Comparison of ENCODE assay signal across 9 cellular contexts in genomic region chr5:69265931-69266330, GRCh38. TPM values are rescaled to one million over a fixed set of nuclear protein-coding genes. Genes with fewer than 3 reads are reported as not detected.
A peak's percentile ranks its signal among the peaks of the same experiment; 100 is the strongest.
DNase-seq lines count a peak whose midpoint lies in the region; ATAC-seq and TF ChIP-seq lines count a peak whose summit lies in the region.
"Had no signal": no experiment of that assay in that cellular context is flagged by ENCODE, and none has a peak within 500 bp of the region (broad histone marks: within the 10 kb centered on the region; RNA-seq: fewer than 3 reads in every experiment).

No MANE protein-coding gene starts in this region.

- BruUV-seq in A673 (replicated peaks; lab: Mats Ljungman, UMichigan): no TSS peak

- no peaks in the 10 kb centered on the region for H3K4me1 ChIP-seq in A673 (ENCODE audit: insufficient read depth, low read length, poor library complexity, severe bottlenecking)

- no peaks in the 10 kb centered on the region for H3K9me3 ChIP-seq in A673 (ENCODE audit: low read depth, low read length, poor library complexity, severe bottlenecking)

- H3K4me3 ChIP-seq in A673 (ENCODE audit: low read depth, low read length, poor library complexity, severe bottlenecking) (no peak overlapping the region), foreskin fibroblast (ENCODE audit: low read depth in 1 of 2, low read length in 2 of 2) (no peak overlapping the region)

- POLR2A ChIA-PET in A673 (lab: Charles Lee; ENCODE audit: low non-redundant PET): interaction anchor here (0.6 kb wide), 1 partner anchor 630 kb away, joined by 3 read pairs; no protein-coding TSS in a partner anchor

- no peaks in the 10 kb centered on the region for H3K27me3 ChIP-seq in A673 (replicated peaks; ENCODE audit: insufficient read depth, low read depth, low read length, poor library complexity)

- intact Hi-C loops in A673 (cut with micrococcal nuclease; ENCODE audit: unreplicated experiment): no loop called here

- DNase-seq in A673 (ENCODE audit: low spot score): peak; percentile 23
- peak; percentile 73 for DNase-seq in ELF-1 (ENCODE audit: low read depth, low spot score)
- peak; percentile 47 for DNase-seq in RPMI8226
- DNase-seq in foreskin fibroblast: no peak
- DNase-seq in activated T-cell treated with anti-CD3 and anti-CD28 coated beads, Interleukin-2, amount 50 U/mL, for 48 hours: no peak
- DNase-seq: T-helper 1 cell had no signal

- H3K27ac ChIP-seq in A673 (ENCODE audit: low read depth, low read length, poor library complexity, severe bottlenecking): no peak overlapping the region

- H3K36me3 ChIP-seq in A673 (ENCODE audit: insufficient read depth, low read length, poor library complexity, severe bottlenecking): peaks cover 33% of the 10 kb centered on the region

- TF ChIP-seq CTCF in A673 (conservative IDR thresholded peaks at IDR 0.05; ENCODE audit: low read depth, low read length) (peak; percentile 49), foreskin fibroblast (IDR thresholded peaks at IDR 0.05; ENCODE audit: low read depth, low read length) (peak; percentile 8)

- ATAC-seq in GM21528 (IDR thresholded peaks at IDR 0.05; ENCODE audit: low FRiP score, unreplicated experiment) (no peak), GM18909 (IDR thresholded peaks at IDR 0.05; ENCODE audit: poor library complexity, unreplicated experiment) (no peak), HG03354 (IDR thresholded peaks at IDR 0.05; ENCODE audit: poor library complexity, severe bottlenecking, unreplicated experiment) (no peak)

- CTCF ChIA-PET in A673 (lab: Charles Lee): interaction anchor here (1.0 kb wide), 1 partner anchor 68 kb away, joined by 3 read pairs; no protein-coding TSS in a partner anchor

RNA-seq across cellular contexts. Expression of gene CDK7, which starts 31.2 kb away (rescaled TPM):
- 32.7 and 35.8 TPM in 2 replicates for total RNA-seq in A673 (2021)

Comparison
In these comparisons a context has a peak if more than half of its experiments do, and no peak if none do; other contexts are left out.
1. DNase-seq: peak in A673 (single experiment), ELF-1 (single experiment) and RPMI8226 (single experiment); none in foreskin fibroblast (0 of 2) and activated T-cell treated with anti-CD3 and anti-CD28 coated beads, Interleukin-2, amount 50 U/mL, for 48 hours (0 of 2).